26 cellular contexts compared by ENCODE assay signal in genomic region chr1:3176820-3177219, GRCh38.
"Had no signal": no experiment of that assay in that cellular context is flagged by ENCODE, and none has a peak within 500 bp of the region (broad histone marks: within the 10 kb centered on the region; RNA-seq: fewer than 3 reads in every experiment).

No MANE protein-coding gene starts in this region.

- DNase-seq: stimulated activated CD4-positive, alpha-beta T cell treated with anti-CD3 and anti-CD28 coated beads, Interleukin-2, amount 100 ng/mL, for 48 hours; stimulated activated CD4-positive, alpha-beta T cell treated with anti-CD3 and anti-CD28 coated beads, Interleukin-4, amount 100 ng/mL, for 1 hour; stimulated activated CD4-positive, alpha-beta T cell treated with anti-CD3 and anti-CD28 coated beads, Interleukin-4, amount 100 ng/mL, for 24 hours; stimulated activated CD4-positive, alpha-beta T cell treated with anti-CD3 and anti-CD28 coated beads, Interleukin-4, amount 100 ng/mL, for 4 hours; stimulated activated CD8-positive, alpha-beta memory T cell treated with anti-CD3 and anti-CD28 coated beads, Interleukin-4, amount 100 ng/mL, for 48 hours; stimulated activated naive B cell treated with anti-CD40 and anti-IgM and Interleukin-4, amounts not matched to agents 10 μg/mL and 1 μg/mL and 100 μg/mL, for 72 hours; stimulated activated naive CD4-positive, alpha-beta T cell; stimulated activated naive CD4-positive, alpha-beta T cell treated with Interleukin-2 at 50 U/mL for 16 hours; stimulated activated naive CD8-positive, alpha-beta T cell treated with anti-CD3 and anti-CD28 coated beads, Interleukin-15, amount 100 ng/mL, for 72 hours; stimulated activated naive CD8-positive, alpha-beta T cell treated with anti-CD3 and anti-CD28 coated beads, Interleukin-15, Interleukin-2, amounts not matched to agents 100 U/mL and 50 U/mL, for 24 hours; stomach; substantia nigra; testis; thyroid gland; tibial artery; transverse colon; trophoblast cell; upper lobe of left lung; upper lobe of right lung; uterus had no signal

- H3K27me3 ChIP-seq: testis, thyroid gland, tibial artery, tibial nerve, transverse colon, upper lobe of left lung, upper lobe of right lung, uterus, vagina had no signal

- ATAC-seq: stimulated activated effector memory CD8-positive, alpha-beta T cell treated with anti-CD3 and anti-CD28 coated beads, Interleukin-12 subunit alpha, Interleukin-12 subunit beta, amount 100 ng/mL, for 72 hours; stimulated activated memory B cell treated with anti-CD40 and anti-IgM and Interleukin-4, amounts not matched to agents 10 μg/mL and 1 μg/mL and 100 μg/mL, for 72 hours; stimulated activated naive B cell treated with anti-CD40 and anti-IgM and Interleukin-4, amounts not matched to agents 10 μg/mL and 1 μg/mL and 100 μg/mL, for 72 hours; stimulated activated naive CD8-positive, alpha-beta T cell treated with anti-CD3 and anti-CD28 coated beads, Interleukin-15, amount 100 ng/mL, for 72 hours; stimulated activated naive CD8-positive, alpha-beta T cell treated with anti-CD3 and anti-CD28 coated beads, Interleukin-15, Interleukin-2, amounts not matched to agents 100 U/mL and 50 U/mL, for 24 hours; upper lobe of right lung had no signal

- H3K4me3 ChIP-seq: stomach, suprapubic skin, testis, thoracic aorta, thyroid gland, tibial artery, tibial nerve, transverse colon, upper lobe of left lung, upper lobe of right lung, uterus, vagina had no signal

- H3K9me3 ChIP-seq: stomach, suprapubic skin, testis, thoracic aorta, thyroid gland, tibial artery, tibial nerve, transverse colon, upper lobe of left lung, upper lobe of right lung, uterus, vagina had no signal

- H3K27ac ChIP-seq: suprapubic skin, testis, thyroid gland, tibial nerve, transverse colon, upper lobe of left lung, upper lobe of right lung, uterus, vagina had no signal

- H3K36me3 ChIP-seq: stomach, suprapubic skin, thoracic aorta, thyroid gland, tibial nerve, transverse colon, upper lobe of left lung, upper lobe of right lung, uterus, vagina had no signal
